Comparison of ENCODE assay signal across 9 cellular contexts in the genomic region with DNA sequence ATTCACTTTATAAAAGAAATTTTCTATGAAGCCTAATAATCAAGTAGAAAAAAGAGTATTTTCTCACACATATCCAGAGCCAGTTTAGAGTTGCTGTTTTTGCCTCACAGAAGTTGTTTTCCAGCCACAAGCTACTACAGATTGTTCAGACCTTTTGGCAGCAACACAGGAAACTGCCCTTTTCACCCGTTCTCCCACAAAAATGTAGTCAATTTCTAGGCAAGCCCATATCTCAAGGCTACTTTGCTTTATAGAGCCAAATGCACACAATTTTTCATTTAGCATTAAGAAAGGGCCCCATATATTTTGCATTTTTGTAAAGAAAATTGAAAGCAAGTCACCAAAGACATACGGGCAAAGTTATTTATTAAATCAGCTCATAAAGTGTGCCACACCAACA. TPM values are rescaled to one million over a fixed set of nuclear protein-coding genes. Genes with fewer than 3 reads are reported as not detected.
DNase-seq lines count a peak whose midpoint lies in the region; TF ChIP-seq lines count a peak whose summit lies in the region.
"Had no signal": no experiment of that assay in that cellular context is flagged by ENCODE, and none has a peak within 500 bp of the region (broad histone marks: within the 10 kb centered on the region; RNA-seq: fewer than 3 reads in every experiment).

No MANE protein-coding gene starts in this region.

- no peak overlapping the region for H3K4me3 ChIP-seq in colonic mucosa
- H3K4me3 ChIP-seq in urinary bladder (ENCODE audit: low read depth, low read length), result peak overlapping the region; percentile 16

- H3K27me3 ChIP-seq in colonic mucosa, result no peaks in the 10 kb centered on the region

- H3K4me1 ChIP-seq in colonic mucosa (no peaks in the 10 kb centered on the region), urinary bladder (ENCODE audit: insufficient read depth) (no peaks in the 10 kb centered on the region)

- 21% methylated on average over 2 of the region's 2 CpGs for WGBS in urinary bladder

- no peaks in the 10 kb centered on the region for H3K9me3 ChIP-seq in colonic mucosa

- H3K27ac ChIP-seq in colonic mucosa (peak overlapping the region; percentile 7), urinary bladder (ENCODE audit: low read depth) (no peak overlapping the region)

- no peak overlapping the region for H3K9ac ChIP-seq in colonic mucosa (ENCODE audit: low read depth in 2 of 2, low read length in 2 of 2)

- TF ChIP-seq CTCF in colonic mucosa (IDR thresholded peaks at IDR 0.05), result no peak

- H3K36me3 ChIP-seq in colonic mucosa (no peaks in the 10 kb centered on the region), urinary bladder (ENCODE audit: insufficient read depth) (no peaks in the 10 kb centered on the region)

- intact Hi-C loops in colonic mucosa (cut with DNase I), result no loop called here

- DNase-seq in LHCN-M2 (ENCODE audit: low read depth), result peak; percentile 73
- DNase-seq in colonic mucosa, result no peak
- peak; percentile 73 for DNase-seq in medulla oblongata (ENCODE audit: extremely low spot score)
- DNase-seq in NCI-H524 treated with DMSO at 0.1 percent for 48 hours (lab: John Stamatoyannopoulos, UW), result no peak
- DNase-seq in RPMI8226, result no peak
- DNase-seq in RKO (ENCODE audit: low spot score), result no peak
- DNase-seq: activated CD8-positive, alpha-beta T cell treated with anti-CD3 and anti-CD28 coated beads for 36 hours; GOT3 had no signal

RNA-seq across cellular contexts. Expression of a gene that starts 49.5 kb away (rescaled TPM):
- 18.1 and 26.2 TPM in 2 replicates for total RNA-seq in LHCN-M2 (2014; rRNA removed)
- 28.0 TPM for polyA plus RNA-seq in LHCN-M2 (2012)
- total RNA-seq in colonic mucosa, result 100 to 1,000 TPM; 106 to 113 TPM
- total RNA-seq in urinary bladder, result 386 TPM
- 47.3 TPM for polyA plus RNA-seq in urinary bladder

Comparison
In these comparisons a context has a peak if more than half of its experiments do, and no peak if none do; other contexts are left out.
1. DNase-seq: peak in LHCN-M2 (single experiment) and medulla oblongata (single experiment); none in colonic mucosa (single experiment), NCI-H524 treated with DMSO at 0.1 percent for 48 hours (single experiment), RPMI8226 (single experiment) and RKO (single experiment).